ENCODE assay signal across 8 cellular contexts in the genomic region with DNA sequence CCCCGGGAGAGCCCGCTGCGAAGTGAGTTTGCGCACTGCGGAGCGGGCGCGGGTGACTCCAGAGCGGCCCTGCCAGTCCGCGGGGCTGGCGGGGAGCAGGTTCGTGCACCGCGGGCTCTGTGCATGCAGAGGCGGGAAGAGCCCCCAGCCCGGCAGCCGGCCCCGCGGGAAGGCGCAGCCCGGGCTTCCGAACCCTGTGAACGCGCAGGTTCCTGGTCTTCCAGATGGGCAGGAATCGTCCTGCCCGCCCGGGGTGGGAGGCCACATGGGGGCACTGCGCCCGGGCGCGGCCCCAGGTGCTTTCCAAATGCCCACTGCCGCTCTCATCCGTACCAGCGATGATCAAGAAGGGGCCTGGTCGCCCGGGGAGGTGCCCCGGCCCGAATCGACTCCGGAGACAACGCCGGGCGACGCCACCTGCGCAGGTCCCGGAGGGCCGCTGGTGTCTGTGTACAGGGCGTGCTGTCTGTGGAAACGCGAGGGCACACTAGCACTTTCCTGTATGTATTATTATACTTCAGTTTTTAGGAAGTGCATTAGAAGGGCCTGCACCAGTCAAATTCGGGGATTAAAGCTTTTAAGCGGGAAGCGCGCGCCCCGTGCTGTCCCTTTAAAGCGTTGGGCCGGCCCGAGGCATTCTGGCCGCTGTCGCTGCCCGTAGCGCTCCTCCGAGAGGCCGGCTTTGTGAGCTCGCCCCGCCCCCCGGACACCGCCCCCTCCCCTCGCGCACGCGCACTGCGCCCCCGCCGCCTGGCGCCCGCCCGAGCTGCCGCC. TPM values are rescaled to one million over a fixed set of nuclear protein-coding genes. Genes with fewer than 3 reads are reported as not detected.
DNase-seq lines count a peak whose midpoint lies in the region; ATAC-seq and TF ChIP-seq lines count a peak whose summit lies in the region.

A gene (plus strand): TSS at position 740 of the 774 bp plus-strand sequence. CDS start 3,796 bp downstream, outside the sequence.

- H3K4me2 ChIP-seq in skeletal muscle satellite cell (ENCODE audit: low read length), result peak within 1 kb of the TSS; percentile 99

- H3K4me3 ChIP-seq in WERI-Rb-1 (ENCODE audit: low read depth, low read length) (peak within 1 kb of the TSS; percentile 81), iPS-18c (ENCODE audit: insufficient read depth, low read depth, low read length) (peak within 1 kb of the TSS; percentile 81), skeletal muscle satellite cell (ENCODE audit: low read length) (peak within 1 kb of the TSS; percentile 99)

- H3K27me3 ChIP-seq in WERI-Rb-1 (ENCODE audit: insufficient read depth, low read depth, severe bottlenecking), result no peaks in the 10 kb centered on the region
- no peaks in the 10 kb centered on the region for H3K27me3 ChIP-seq in skeletal muscle satellite cell (ENCODE audit: control insufficient read depth, insufficient read depth, low read length)

- peak; percentile 58 for ATAC-seq in HG03045 (IDR thresholded peaks at IDR 0.05; ENCODE audit: unreplicated experiment)

- peak; percentile 13; the same call in 1 of the 2 replicates for TF ChIP-seq CTCF in WERI-Rb-1 (IDR thresholded peaks at IDR 0.05; ENCODE audit: low read depth, low read length)

- H3K9me3 ChIP-seq in WERI-Rb-1 (ENCODE audit: severe bottlenecking) (no peaks in the 10 kb centered on the region), iPS-18c (ENCODE audit: control insufficient read depth, insufficient read depth, low read length) (peaks cover 3% of the 10 kb centered on the region), skeletal muscle satellite cell (replicated peaks; ENCODE audit: low read length) (no peaks in the 10 kb centered on the region)

- peaks cover 45% of the 10 kb centered on the region for H3K4me1 ChIP-seq in skeletal muscle satellite cell (ENCODE audit: control insufficient read depth, insufficient read depth, low read length)

- H3K36me3 ChIP-seq in WERI-Rb-1, result peaks cover 32% of the 10 kb centered on the region
- H3K36me3 ChIP-seq in skeletal muscle satellite cell (ENCODE audit: insufficient read depth, low read length), result peaks cover 3% of the 10 kb centered on the region

- peak; percentile 27 to 48 for DNase-seq in NCI-H187 (lab: John Stamatoyannopoulos, UW)
- no peak for DNase-seq in NCI-H187 treated with DMSO at 0.1 percent for 48 hours (lab: John Stamatoyannopoulos, UW)
- peak; percentile 83 for DNase-seq in NCI-H2196 treated with DMSO at 0.1 percent for 48 hours (lab: John Stamatoyannopoulos, UW; ENCODE audit: unreplicated experiment)
- DNase-seq in WERI-Rb-1, result peak; percentile 92
- peak; percentile 97 for DNase-seq in T47D (ENCODE audit: low read depth in 1 of 2, low spot score in 1 of 2)

- in situ Hi-C loops in T47D (cut with HindIII; ENCODE audit: low pct_unique_long_range_greater_than_20kb, low sequenced_read_pairs), result no loop called here

- H3K27ac ChIP-seq in WERI-Rb-1, result peak within 1 kb of the TSS; percentile 99

- peak within 1 kb of the TSS; percentile 92 for H3K9ac ChIP-seq in skeletal muscle satellite cell (ENCODE audit: low read depth, low read length)

RNA-seq across cellular contexts. Expression of the gene that starts here (rescaled TPM):
- 22.3 and 25.1 TPM in 2 replicates for total RNA-seq in skeletal muscle satellite cell (2012; rRNA removed)
